20 cellular contexts compared by ENCODE assay signal in genomic region chr1:15420853-15421465, GRCh38. TPM values are rescaled to one million over a fixed set of nuclear protein-coding genes. Genes with fewer than 3 reads are reported as not detected.
DNase-seq lines count a peak whose midpoint lies in the region; ATAC-seq, FAIRE-seq and TF ChIP-seq lines count a peak whose summit lies in the region.
"Had no signal": no experiment of that assay in that cellular context is flagged by ENCODE, and none has a peak within 500 bp of the region (broad histone marks: within the 10 kb centered on the region; RNA-seq: fewer than 3 reads in every experiment).

No MANE protein-coding gene starts in this region.

- POLR2A ChIA-PET in HepG2 (lab: Yijun Ruan, JAX), result interaction anchor here (1.0 to 1.2 kb wide), 2 partner anchors 8 to 50 kb away, joined by 3 read pairs; no protein-coding TSS in a partner anchor

- no peak overlapping the region for H3K27ac ChIP-seq in WERI-Rb-1
- H3K27ac ChIP-seq in HepG2 (ENCODE audit: extremely low read length, insufficient read depth, low read length), result peak overlapping the region; percentile 21
- H3K27ac ChIP-seq in transverse colon, result peak overlapping the region; percentile 32 to 90 (median 84)
- H3K27ac ChIP-seq in SJCRH30, result no peak overlapping the region
- H3K27ac ChIP-seq: esophagus squamous epithelium, SJSA1 had no signal

- peak; percentile 83 for FAIRE-seq in HepG2 (lab: Jason Lieb, UNC)
- FAIRE-seq: bronchial epithelial cell, urothelium cell line had no signal

- peak in 1 of 2 experiments; percentile 58; a peak in 2 of 4 replicates for TF ChIP-seq EP300 in HepG2 (IDR thresholded peaks at IDR 0.05; ENCODE audit: low read depth in 2 of 2, low read length in 2 of 2)
- peak; percentile 35; the same call in 1 of the 2 replicates for TF ChIP-seq EP300 in HepG2 (CRISPR knock-in tag; IDR thresholded peaks at IDR 0.05; ENCODE audit: borderline replicate concordance)
- TF ChIP-seq EP300 in transverse colon (IDR thresholded peaks at IDR 0.05; ENCODE audit: low read depth), result no peak

- no peaks in the 10 kb centered on the region for H3K27me3 Mint-ChIP-seq in activated T-cell treated with anti-CD3 and anti-CD28 coated beads, Interleukin-2, amount 50 U/mL, for 24 hours
- H3K27me3 Mint-ChIP-seq in activated T-cell treated with anti-CD3 and anti-CD28 coated beads, Interleukin-2, amount 50 U/mL, for 4 hours (ENCODE audit: low read depth), result no peaks in the 10 kb centered on the region
- H3K27me3 Mint-ChIP-seq: activated naive CD8-positive, alpha-beta T cell treated with anti-CD3 and anti-CD28 coated beads, Interleukin-2, amount 10 ng/mL, durations not matched to agents 7 days and 5 days; stimulated activated naive CD8-positive, alpha-beta T cell treated with anti-CD3 and anti-CD28 coated beads, Interleukin-15, amount 100 ng/mL, for 72 hours had no signal

- intact Hi-C loops in HepG2 (cut with micrococcal nuclease; ENCODE audit: unreplicated experiment) (no loop called here), transverse colon (cut with DNase I; ENCODE audit: low total_unique reads) (no loop called here)

- no peak for ATAC-seq in activated T-cell treated with anti-CD3 and anti-CD28 coated beads, Interleukin-2, amount 50 U/mL, for 4 hours
- ATAC-seq in HepG2 (peak; percentile 87), HG03342 (IDR thresholded peaks at IDR 0.05; ENCODE audit: unreplicated experiment) (no peak)
- ATAC-seq: stimulated activated naive CD8-positive, alpha-beta T cell treated with anti-CD3 and anti-CD28 coated beads, Interleukin-15, amount 100 ng/mL, for 72 hours had no signal

- no peak overlapping the region for H3K4me3 Mint-ChIP-seq in activated T-cell treated with anti-CD3 and anti-CD28 coated beads, Interleukin-2, amount 50 U/mL, for 24 hours
- no peak overlapping the region for H3K4me3 Mint-ChIP-seq in activated T-cell treated with anti-CD3 and anti-CD28 coated beads, Interleukin-2, amount 50 U/mL, for 4 hours
- H3K4me3 Mint-ChIP-seq: activated naive CD8-positive, alpha-beta T cell treated with anti-CD3 and anti-CD28 coated beads, Interleukin-2, amount 10 ng/mL, durations not matched to agents 7 days and 5 days; stimulated activated naive CD8-positive, alpha-beta T cell treated with anti-CD3 and anti-CD28 coated beads, Interleukin-15, amount 100 ng/mL, for 72 hours had no signal

- H3K4me1 Mint-ChIP-seq in activated T-cell treated with anti-CD3 and anti-CD28 coated beads, Interleukin-2, amount 50 U/mL, for 24 hours (ENCODE audit: low read depth), result peaks cover 40% of the 10 kb centered on the region
- H3K4me1 Mint-ChIP-seq in activated T-cell treated with anti-CD3 and anti-CD28 coated beads, Interleukin-2, amount 50 U/mL, for 4 hours (ENCODE audit: low read depth), result peaks cover 35% of the 10 kb centered on the region

- H3K27me3 ChIP-seq in WERI-Rb-1 (ENCODE audit: insufficient read depth, low read depth, severe bottlenecking) (no peaks in the 10 kb centered on the region), HepG2 (ENCODE audit: control insufficient read depth in 1 of 2, insufficient read depth in 2 of 2, low read length in 2 of 2) (no peaks in the 10 kb centered on the region), transverse colon (no peaks in the 10 kb centered on the region), SJCRH30 (no peaks in the 10 kb centered on the region)
- H3K27me3 ChIP-seq: dorsolateral prefrontal cortex, esophagus squamous epithelium, SJSA1 had no signal

- no peak for TF ChIP-seq POLR2A in HepG2 (IDR thresholded peaks at IDR 0.05; ENCODE audit: insufficient read depth in 1 of 2, low read depth in 2 of 2, low read length in 2 of 2)
- no peak for TF ChIP-seq POLR2A in transverse colon (IDR thresholded peaks at IDR 0.05)

- H3K9ac ChIP-seq in HepG2 (ENCODE audit: insufficient read depth, low read depth, low read length), result no peak overlapping the region

- H4K20me1 ChIP-seq in HepG2 (ENCODE audit: insufficient read depth, low read length), result no peaks in the 10 kb centered on the region

- no peaks in the 10 kb centered on the region for H3K9me3 Mint-ChIP-seq in activated T-cell treated with anti-CD3 and anti-CD28 coated beads, Interleukin-2, amount 50 U/mL, for 24 hours
- H3K9me3 Mint-ChIP-seq in activated T-cell treated with anti-CD3 and anti-CD28 coated beads, Interleukin-2, amount 50 U/mL, for 4 hours, result no peaks in the 10 kb centered on the region
- H3K9me3 Mint-ChIP-seq: stimulated activated naive CD8-positive, alpha-beta T cell treated with anti-CD3 and anti-CD28 coated beads, Interleukin-15, amount 100 ng/mL, for 72 hours had no signal

- TF ChIP-seq RAD21 in HepG2 (CRISPR knock-in tag; IDR thresholded peaks at IDR 0.05), result peak; percentile 57

- 71% methylated on average over 4 of the region's 8 CpGs for WGBS in HepG2 (ENCODE audit: low lambda C conversion rate)
- 60 to 83% methylated on average over 2 to 8 of the region's 8 CpGs for WGBS in transverse colon (ENCODE audit: low coverage in 1 of 2), 2 donors

- in situ Hi-C loops in HepG2 (cut with HindIII; ENCODE audit: extremely low pct_ligation_motif_present, low pct_unique_long_range_greater_than_20kb), result no loop called here
- in situ Hi-C loops in transverse colon (cut with MboI; ENCODE audit: low pct_ligation_motif_present in 1 of 4, low pct_unique_long_range_greater_than_20kb in 1 of 4, low sequenced_read_pairs in 3 of 4), result no loop called here

- peaks cover 21% of the 10 kb centered on the region for H3K4me1 ChIP-seq in HepG2 (ENCODE audit: insufficient read depth, low read length)
- H3K4me1 ChIP-seq in transverse colon, result peaks cover 49 to 93% (median 64%) of the 10 kb centered on the region in 4 donors
- peaks cover 40% of the 10 kb centered on the region for H3K4me1 ChIP-seq in SJCRH30

- H3K36me3 Mint-ChIP-seq in activated T-cell treated with anti-CD3 and anti-CD28 coated beads, Interleukin-2, amount 50 U/mL, for 24 hours (ENCODE audit: low read depth), result peaks cover 51% of the 10 kb centered on the region
- peaks cover 4% of the 10 kb centered on the region for H3K36me3 Mint-ChIP-seq in activated T-cell treated with anti-CD3 and anti-CD28 coated beads, Interleukin-2, amount 50 U/mL, for 4 hours (ENCODE audit: insufficient read depth)

- peak overlapping the region; percentile 34 for H3K4me2 ChIP-seq in HepG2 (ENCODE audit: low read depth, low read length)

- no peak for DNase-seq in activated T-cell treated with anti-CD3 and anti-CD28 coated beads, Interleukin-2, amount 50 U/mL, for 24 hours
- DNase-seq in activated T-cell treated with anti-CD3 and anti-CD28 coated beads, Interleukin-2, amount 50 U/mL, for 4 hours, result no peak
- DNase-seq in WERI-Rb-1, result no peak
- DNase-seq in HepG2 (ENCODE audit: low spot score), result peak; percentile 77
- DNase-seq in transverse colon, result no peak
- DNase-seq in activated CD4-positive, alpha-beta T cell treated with anti-CD3 and anti-CD28 coated beads, Interleukin-2, amount 50 U/mL, for 48 hours, result no peak
- no peak for DNase-seq in SJCRH30
- DNase-seq: activated CD4-positive, alpha-beta T cell treated with anti-CD3 and anti-CD28 coated beads, Interleukin-2, amount 50 U/mL, for 1 hour; activated naive CD8-positive, alpha-beta T cell treated with anti-CD3 and anti-CD28 coated beads, Interleukin-2, amount 10 ng/mL, durations not matched to agents 7 days and 5 days; dorsolateral prefrontal cortex; esophagus squamous epithelium; glutamatergic neuron; NCI-H146; stimulated activated naive CD8-positive, alpha-beta T cell treated with anti-CD3 and anti-CD28 coated beads, Interleukin-15, amount 100 ng/mL, for 72 hours had no signal

- no peak overlapping the region for H2AFZ ChIP-seq in HepG2 (ENCODE audit: low read length)

- H3K9me3 ChIP-seq in WERI-Rb-1 (ENCODE audit: severe bottlenecking) (peaks cover 5% of the 10 kb centered on the region), HepG2 (ENCODE audit: low read length) (no peaks in the 10 kb centered on the region), transverse colon (no peaks in the 10 kb centered on the region), SJCRH30 (replicated peaks) (no peaks in the 10 kb centered on the region)
- H3K9me3 ChIP-seq: esophagus squamous epithelium, SJSA1 had no signal

- CTCF ChIA-PET in HepG2 (lab: Yijun Ruan, JAX; ENCODE audit: low intra/inter-chr PET ratio, low total read pairs), result interaction anchor here (1.2 to 1.5 kb wide), 2 partner anchors 10 to 92 kb away, joined by 3 to 4 read pairs; no protein-coding TSS in a partner anchor

- H3K4me3 ChIP-seq in WERI-Rb-1 (ENCODE audit: low read depth, low read length), result no peak overlapping the region
- no peak overlapping the region; a peak in 1 of 6 replicates for H3K4me3 ChIP-seq in HepG2 (replicated peaks in 1 of 3; ENCODE audit: insufficient read depth in 1 of 3, low read depth in 2 of 3, low read length in 3 of 3)
- no peak overlapping the region for H3K4me3 ChIP-seq in transverse colon
- H3K4me3 ChIP-seq in SJCRH30, result no peak overlapping the region
- H3K4me3 ChIP-seq: dorsolateral prefrontal cortex, esophagus squamous epithelium, SJSA1 had no signal

- H3K27ac Mint-ChIP-seq in activated T-cell treated with anti-CD3 and anti-CD28 coated beads, Interleukin-2, amount 50 U/mL, for 24 hours, result peak overlapping the region; percentile 7
- H3K27ac Mint-ChIP-seq: activated naive CD8-positive, alpha-beta T cell treated with anti-CD3 and anti-CD28 coated beads, Interleukin-2, amount 10 ng/mL, durations not matched to agents 7 days and 5 days; stimulated activated naive CD8-positive, alpha-beta T cell treated with anti-CD3 and anti-CD28 coated beads, Interleukin-15, amount 100 ng/mL, for 72 hours had no signal

- H3K36me3 ChIP-seq in WERI-Rb-1, result peaks cover 44% of the 10 kb centered on the region
- no peaks in the 10 kb centered on the region for H3K36me3 ChIP-seq in HepG2 (replicated peaks in 1 of 2; ENCODE audit: control insufficient read depth in 1 of 2, insufficient read depth in 2 of 2, low read length in 2 of 2)
- H3K36me3 ChIP-seq in transverse colon, result no peaks in the 10 kb centered on the region
- H3K36me3 ChIP-seq in SJCRH30, result peaks cover 33% of the 10 kb centered on the region

- BruUV-seq in HepG2 (replicated peaks; lab: Mats Ljungman, UMichigan), result no TSS peak

- TF ChIP-seq CTCF in WERI-Rb-1 (IDR thresholded peaks at IDR 0.05; ENCODE audit: low read depth, low read length), result peak; percentile 13; the same call in 1 of the 2 replicates
- peak; percentile 84 for TF ChIP-seq CTCF in HepG2 (CRISPR knock-in tag; IDR thresholded peaks at IDR 0.05)
- TF ChIP-seq CTCF in transverse colon (IDR thresholded peaks at IDR 0.05), result peak in 2 of 5 experiments; percentile 15 to 17

- no peaks in the 10 kb centered on the region for H3K79me2 ChIP-seq in HepG2 (ENCODE audit: insufficient read depth, low read length)

RNA-seq across cellular contexts. Expression of gene EFHD2, which starts 11.3 kb away (rescaled TPM):
- total RNA-seq in activated T-cell treated with anti-CD3 and anti-CD28 coated beads, Interleukin-2, amount 50 U/mL, for 4 hours, result 10 to 100 TPM; 79.5 to 81.7 (median 80.0) TPM
- total RNA-seq in HepG2 (2016; rRNA removed; fragmentation: Illumina TruSeq; extraction: Trizol), result 9.9 and 12.7 TPM in 2 replicates
- 3.5 and 3.8 TPM in 2 replicates for total RNA-seq in HepG2 (2016; cell fraction: cytosol; rRNA removed; fragmentation: Illumina TruSeq; extraction: Trizol; ENCODE audit: low read depth)
- total RNA-seq in HepG2 (2016; cell fraction: insoluble cytoplasmic fraction; rRNA removed; fragmentation: Illumina TruSeq; extraction: Trizol), result 10.0 and 12.8 TPM in 2 replicates
- 10.3 and 10.6 TPM in 2 replicates for total RNA-seq in HepG2 (2016; cell fraction: membrane; rRNA removed; fragmentation: Illumina TruSeq; extraction: Trizol)
- total RNA-seq in HepG2 (2016; cell fraction: nucleus; rRNA removed; fragmentation: Illumina TruSeq; extraction: Trizol), result 5.1 and 5.7 TPM in 2 replicates
- 9.4 and 10.9 TPM in 2 replicates for polyA plus RNA-seq in HepG2 (2011; rRNA removed)
- polyA plus RNA-seq in HepG2 (2011; cell fraction: cytosol; rRNA removed), result 9.0 and 11.9 TPM in 2 replicates
- 16.4 and 20.1 TPM in 2 replicates for polyA plus RNA-seq in HepG2 (2011; cell fraction: nucleus; rRNA removed)
- 13.1 and 13.3 TPM in 2 replicates for polyA plus RNA-seq in HepG2 (2012)
- polyA plus RNA-seq in HepG2 (2016; cell fraction: cytosol; fragmentation: Illumina TruSeq; extraction: Trizol; ENCODE audit: low read depth), result 5.6 and 6.2 TPM in 2 replicates
- 16.6 and 21.1 TPM in 2 replicates for polyA plus RNA-seq in HepG2 (2016; cell fraction: insoluble cytoplasmic fraction; fragmentation: Illumina TruSeq; extraction: Trizol; ENCODE audit: low read depth)
- polyA plus RNA-seq in HepG2 (2016; cell fraction: membrane; fragmentation: Illumina TruSeq; extraction: Trizol; ENCODE audit: low read depth), result 11.7 and 12.3 TPM in 2 replicates
- 13.8 and 16.7 TPM in 2 replicates for polyA plus RNA-seq in HepG2 (2016; cell fraction: nucleus; fragmentation: Illumina TruSeq; extraction: Trizol; ENCODE audit: insufficient read depth, low read depth)
- 7.2 and 33.1 TPM in 2 replicates for polyA minus RNA-seq in HepG2 (2011; rRNA and poly(A)+ RNA removed; ENCODE audit: low replicate concordance)
- 5.6 and 6.2 TPM in 2 replicates for polyA minus RNA-seq in HepG2 (2011; cell fraction: cytosol; rRNA and poly(A)+ RNA removed)
- polyA minus RNA-seq in HepG2 (2011; cell fraction: nucleus; rRNA and poly(A)+ RNA removed), result 2.6 and 3.4 TPM in 2 replicates
- total RNA-seq in transverse colon, result 100 to 1,000 TPM in 3 of 4 donors, 10 to 100 TPM in 1; 88.0 to 188 (median 174) TPM
- total RNA-seq in SJCRH30 (2014; rRNA removed; shearing (Covaris generic)), result 203 and 208 TPM in 2 replicates

RNA-seq across cellular contexts. Expression of gene CTRC, which starts 17.3 kb away (rescaled TPM):
- 1 to 10 TPM; 1.4 to 2.6 (median 1.5) TPM for total RNA-seq in activated T-cell treated with anti-CD3 and anti-CD28 coated beads, Interleukin-2, amount 50 U/mL, for 4 hours
- total RNA-seq in HepG2 (2016; rRNA removed; fragmentation: Illumina TruSeq; extraction: Trizol) (not detected in 2 replicates), transverse colon (under 1 TPM in 1 of 4 donors, not detected in 3; 0.64 TPM)
- total RNA-seq in HepG2 (2016; cell fraction: cytosol; rRNA removed; fragmentation: Illumina TruSeq; extraction: Trizol; ENCODE audit: low read depth), result not detected in 2 replicates
- total RNA-seq in HepG2 (2016; cell fraction: insoluble cytoplasmic fraction; rRNA removed; fragmentation: Illumina TruSeq; extraction: Trizol), result not detected in 2 replicates
- total RNA-seq in HepG2 (2016; cell fraction: membrane; rRNA removed; fragmentation: Illumina TruSeq; extraction: Trizol), result not detected in 2 replicates
- total RNA-seq in HepG2 (2016; cell fraction: nucleus; rRNA removed; fragmentation: Illumina TruSeq; extraction: Trizol), result not detected in 2 replicates
- polyA plus RNA-seq in HepG2 (2011; rRNA removed), result not detected in 2 replicates
- polyA plus RNA-seq in HepG2 (2011; cell fraction: cytosol; rRNA removed), result not detected in 2 replicates
- not detected in 2 replicates for polyA plus RNA-seq in HepG2 (2011; cell fraction: nucleus; rRNA removed)
- polyA plus RNA-seq in HepG2 (2012), result not detected in 2 replicates
- polyA plus RNA-seq in HepG2 (2016; cell fraction: cytosol; fragmentation: Illumina TruSeq; extraction: Trizol; ENCODE audit: low read depth), result not detected in 2 replicates
- not detected in 2 replicates for polyA plus RNA-seq in HepG2 (2016; cell fraction: insoluble cytoplasmic fraction; fragmentation: Illumina TruSeq; extraction: Trizol; ENCODE audit: low read depth)
- not detected in 2 replicates for polyA plus RNA-seq in HepG2 (2016; cell fraction: membrane; fragmentation: Illumina TruSeq; extraction: Trizol; ENCODE audit: low read depth)
- not detected in 2 replicates for polyA plus RNA-seq in HepG2 (2016; cell fraction: nucleus; fragmentation: Illumina TruSeq; extraction: Trizol; ENCODE audit: insufficient read depth, low read depth)
- not detected in 2 replicates for polyA minus RNA-seq in HepG2 (2011; rRNA and poly(A)+ RNA removed; ENCODE audit: low replicate concordance)
- not detected in 2 replicates for polyA minus RNA-seq in HepG2 (2011; cell fraction: cytosol; rRNA and poly(A)+ RNA removed)
- polyA minus RNA-seq in HepG2 (2011; cell fraction: nucleus; rRNA and poly(A)+ RNA removed), result not detected in 2 replicates
- 0.12 and 0.28 TPM in 2 replicates for total RNA-seq in SJCRH30 (2014; rRNA removed; shearing (Covaris generic))
- total RNA-seq: bronchial epithelial cell, esophagus squamous epithelium, renal cortical epithelial cell, SJSA1 had no signal
- polyA plus RNA-seq: neural cell had no signal

RNA-seq across cellular contexts. Expression of gene CELA2A, which starts 35.6 kb away (rescaled TPM):
- under 1 TPM; 0.52 to 0.83 (median 0.53) TPM for total RNA-seq in activated T-cell treated with anti-CD3 and anti-CD28 coated beads, Interleukin-2, amount 50 U/mL, for 4 hours
- total RNA-seq in HepG2 (2016; rRNA removed; fragmentation: Illumina TruSeq; extraction: Trizol), result not detected in 2 replicates
- not detected in 2 replicates for total RNA-seq in HepG2 (2016; cell fraction: cytosol; rRNA removed; fragmentation: Illumina TruSeq; extraction: Trizol; ENCODE audit: low read depth)
- total RNA-seq in HepG2 (2016; cell fraction: insoluble cytoplasmic fraction; rRNA removed; fragmentation: Illumina TruSeq; extraction: Trizol), result not detected in 2 replicates
- total RNA-seq in HepG2 (2016; cell fraction: membrane; rRNA removed; fragmentation: Illumina TruSeq; extraction: Trizol), result not detected in 2 replicates
- not detected in 2 replicates for total RNA-seq in HepG2 (2016; cell fraction: nucleus; rRNA removed; fragmentation: Illumina TruSeq; extraction: Trizol)
- not detected in 2 replicates for polyA plus RNA-seq in HepG2 (2011; rRNA removed)
- polyA plus RNA-seq in HepG2 (2011; cell fraction: cytosol; rRNA removed), result not detected in 2 replicates
- not detected in 2 replicates for polyA plus RNA-seq in HepG2 (2011; cell fraction: nucleus; rRNA removed)
- not detected in 2 replicates for polyA plus RNA-seq in HepG2 (2012)
- not detected in 2 replicates for polyA plus RNA-seq in HepG2 (2016; cell fraction: cytosol; fragmentation: Illumina TruSeq; extraction: Trizol; ENCODE audit: low read depth)
- polyA plus RNA-seq in HepG2 (2016; cell fraction: insoluble cytoplasmic fraction; fragmentation: Illumina TruSeq; extraction: Trizol; ENCODE audit: low read depth), result not detected in 2 replicates
- not detected in 2 replicates for polyA plus RNA-seq in HepG2 (2016; cell fraction: membrane; fragmentation: Illumina TruSeq; extraction: Trizol; ENCODE audit: low read depth)
- polyA plus RNA-seq in HepG2 (2016; cell fraction: nucleus; fragmentation: Illumina TruSeq; extraction: Trizol; ENCODE audit: insufficient read depth, low read depth), result not detected in 2 replicates
- not detected in 2 replicates for polyA minus RNA-seq in HepG2 (2011; rRNA and poly(A)+ RNA removed; ENCODE audit: low replicate concordance)
- polyA minus RNA-seq in HepG2 (2011; cell fraction: cytosol; rRNA and poly(A)+ RNA removed), result not detected in 2 replicates
- not detected in 2 replicates for polyA minus RNA-seq in HepG2 (2011; cell fraction: nucleus; rRNA and poly(A)+ RNA removed)
- total RNA-seq in transverse colon, result not detected
- 0.55 TPM in 1 of 2 replicates, not detected in the other for total RNA-seq in SJCRH30 (2014; rRNA removed; shearing (Covaris generic))
- total RNA-seq: activated naive CD8-positive, alpha-beta T cell treated with anti-CD3 and anti-CD28 coated beads, Interleukin-2, amount 10 ng/mL, durations not matched to agents 7 days and 5 days; bronchial epithelial cell; dorsolateral prefrontal cortex; esophagus squamous epithelium; renal cortical epithelial cell; SJSA1 had no signal
- polyA plus RNA-seq: neural cell had no signal

RNA-seq across cellular contexts. Expression of gene CELA2B, which starts 54.9 kb away (rescaled TPM):
- total RNA-seq in activated T-cell treated with anti-CD3 and anti-CD28 coated beads, Interleukin-2, amount 50 U/mL, for 4 hours, result under 1 TPM in 1 of 3 donors, not detected in 2; 0.41 TPM
- total RNA-seq in HepG2 (2016; rRNA removed; fragmentation: Illumina TruSeq; extraction: Trizol), result not detected in 2 replicates
- not detected in 2 replicates for total RNA-seq in HepG2 (2016; cell fraction: cytosol; rRNA removed; fragmentation: Illumina TruSeq; extraction: Trizol; ENCODE audit: low read depth)
- total RNA-seq in HepG2 (2016; cell fraction: insoluble cytoplasmic fraction; rRNA removed; fragmentation: Illumina TruSeq; extraction: Trizol), result not detected in 2 replicates
- not detected in 2 replicates for total RNA-seq in HepG2 (2016; cell fraction: membrane; rRNA removed; fragmentation: Illumina TruSeq; extraction: Trizol)
- total RNA-seq in HepG2 (2016; cell fraction: nucleus; rRNA removed; fragmentation: Illumina TruSeq; extraction: Trizol), result not detected in 2 replicates
- polyA plus RNA-seq in HepG2 (2011; rRNA removed), result not detected in 2 replicates
- polyA plus RNA-seq in HepG2 (2011; cell fraction: cytosol; rRNA removed), result not detected in 2 replicates
- not detected in 2 replicates for polyA plus RNA-seq in HepG2 (2011; cell fraction: nucleus; rRNA removed)
- not detected in 2 replicates for polyA plus RNA-seq in HepG2 (2012)
- not detected in 2 replicates for polyA plus RNA-seq in HepG2 (2016; cell fraction: cytosol; fragmentation: Illumina TruSeq; extraction: Trizol; ENCODE audit: low read depth)
- polyA plus RNA-seq in HepG2 (2016; cell fraction: insoluble cytoplasmic fraction; fragmentation: Illumina TruSeq; extraction: Trizol; ENCODE audit: low read depth), result not detected in 2 replicates
- not detected in 2 replicates for polyA plus RNA-seq in HepG2 (2016; cell fraction: membrane; fragmentation: Illumina TruSeq; extraction: Trizol; ENCODE audit: low read depth)
- polyA plus RNA-seq in HepG2 (2016; cell fraction: nucleus; fragmentation: Illumina TruSeq; extraction: Trizol; ENCODE audit: insufficient read depth, low read depth), result not detected in 2 replicates
- not detected in 2 replicates for polyA minus RNA-seq in HepG2 (2011; rRNA and poly(A)+ RNA removed; ENCODE audit: low replicate concordance)
- polyA minus RNA-seq in HepG2 (2011; cell fraction: cytosol; rRNA and poly(A)+ RNA removed), result not detected in 2 replicates
- not detected in 2 replicates for polyA minus RNA-seq in HepG2 (2011; cell fraction: nucleus; rRNA and poly(A)+ RNA removed)
- not detected for total RNA-seq in transverse colon
- total RNA-seq in SJCRH30 (2014; rRNA removed; shearing (Covaris generic)), result 18.3 and 24.2 TPM in 2 replicates
- total RNA-seq: activated naive CD8-positive, alpha-beta T cell treated with anti-CD3 and anti-CD28 coated beads, Interleukin-2, amount 10 ng/mL, durations not matched to agents 7 days and 5 days; bronchial epithelial cell; dorsolateral prefrontal cortex; esophagus squamous epithelium; renal cortical epithelial cell; SJSA1 had no signal
- polyA plus RNA-seq: neural cell had no signal

Comparison
In these comparisons a context has a peak if more than half of its experiments do, and no peak if none do; other contexts are left out.
1. H3K27ac ChIP-seq: peak in HepG2 (single experiment) and transverse colon (4 of 4); none in WERI-Rb-1 (single experiment) and SJCRH30 (single experiment).